Comparison of ENCODE assay signal across 14 cellular contexts in genomic region chr1:214514032-214514818, GRCh38. TPM values are rescaled to one million over a fixed set of nuclear protein-coding genes. Genes with fewer than 3 reads are reported as not detected.
DNase-seq lines count a peak whose midpoint lies in the region; ATAC-seq and TF ChIP-seq lines count a peak whose summit lies in the region.
"Had no signal": no experiment of that assay in that cellular context is flagged by ENCODE, and none has a peak within 500 bp of the region (broad histone marks: within the 10 kb centered on the region; RNA-seq: fewer than 3 reads in every experiment).

No MANE protein-coding gene starts in this region.

- no peak for TF ChIP-seq CTCF in choroid plexus epithelial cell (conservative IDR thresholded peaks at IDR 0.05; ENCODE audit: low read depth, low read length)
- no peak for TF ChIP-seq CTCF in neural progenitor cell (IDR thresholded peaks at IDR 0.05)

- peak overlapping the region; percentile 67 for H3K4me2 ChIP-seq in neural progenitor cell

- no peak overlapping the region for H3K27ac Mint-ChIP-seq in neural progenitor cell
- no peak overlapping the region for H3K27ac Mint-ChIP-seq in effector memory CD8-positive, alpha-beta T cell
- no peak overlapping the region for H3K27ac Mint-ChIP-seq in activated CD4-positive, alpha-beta T cell treated with anti-CD3 and anti-CD28 coated beads, Interleukin-2, amount 10 ng/mL, durations not matched to agents 24 days and 14 days
- H3K27ac Mint-ChIP-seq: T-helper 1 cell treated with Interleukin-12 subunit alpha and Interleukin-12 subunit beta and Interleukin-4 antibody, amounts not matched to agents 30 μg/mL and 1 μg/mL, for 36 hours had no signal

- H3K27me3 Mint-ChIP-seq in neural progenitor cell (ENCODE audit: insufficient read depth, low read depth): peaks cover 3% of the 10 kb centered on the region
- peaks cover 29 to 46% of the 10 kb centered on the region in 2 donors for H3K27me3 Mint-ChIP-seq in effector memory CD8-positive, alpha-beta T cell
- H3K27me3 Mint-ChIP-seq in activated CD4-positive, alpha-beta T cell treated with anti-CD3 and anti-CD28 coated beads, Interleukin-2, amount 10 ng/mL, durations not matched to agents 24 days and 14 days: peaks cover 3% of the 10 kb centered on the region

- DNase-seq in ELR (ENCODE audit: low read depth): peak; percentile 50
- DNase-seq in NCI-H1417 (lab: John Stamatoyannopoulos, UW): peak in 2 of 3 experiments; percentile 17 to 73
- DNase-seq in choroid plexus epithelial cell (ENCODE audit: low read depth): peak; percentile 73
- peak; percentile 55 for DNase-seq in neural progenitor cell (ENCODE audit: low spot score)
- no peak for DNase-seq in NCI-H128 (lab: John Stamatoyannopoulos, UW; ENCODE audit: unreplicated experiment)
- DNase-seq in GF-D8 (lab: John Stamatoyannopoulos, UW): no peak
- no peak for DNase-seq in effector memory CD8-positive, alpha-beta T cell
- no peak for DNase-seq in activated CD4-positive, alpha-beta T cell treated with anti-CD3 and anti-CD28 coated beads, Interleukin-2, amount 10 ng/mL, durations not matched to agents 24 days and 14 days
- DNase-seq: activated effector memory CD4-positive, alpha-beta T cell treated with anti-CD3 and anti-CD28 coated beads, Interleukin-2, amount 50 U/mL, for 16 hours; effector CD4-positive, alpha-beta T cell; kidney glomerular epithelial cell; NCI-H1105; stimulated activated naive CD4-positive, alpha-beta T cell treated with Interleukin-2 at 50 U/mL for 16 hours had no signal

- H3K27me3 ChIP-seq in neural progenitor cell: no peaks in the 10 kb centered on the region

- H3K4me3 ChIP-seq in choroid plexus epithelial cell (ENCODE audit: low read depth, low read length) (no peak overlapping the region), neural progenitor cell (peak overlapping the region; percentile 2)

- H3K36me3 Mint-ChIP-seq in neural progenitor cell: peaks cover 14% of the 10 kb centered on the region
- no peaks in the 10 kb centered on the region for H3K36me3 Mint-ChIP-seq in effector memory CD8-positive, alpha-beta T cell (ENCODE audit: insufficient read depth)
- no peaks in the 10 kb centered on the region for H3K36me3 Mint-ChIP-seq in activated CD4-positive, alpha-beta T cell treated with anti-CD3 and anti-CD28 coated beads, Interleukin-2, amount 10 ng/mL, durations not matched to agents 24 days and 14 days (ENCODE audit: low read depth)

- H4K20me1 ChIP-seq in neural progenitor cell (ENCODE audit: low read depth): no peaks in the 10 kb centered on the region

- H3K36me3 ChIP-seq in neural progenitor cell: peaks cover 7% of the 10 kb centered on the region

- no peak overlapping the region for H3K9ac ChIP-seq in neural progenitor cell

- H3K4me3 Mint-ChIP-seq in neural progenitor cell: peak overlapping the region; percentile 52
- no peak overlapping the region for H3K4me3 Mint-ChIP-seq in effector memory CD8-positive, alpha-beta T cell
- H3K4me3 Mint-ChIP-seq in activated CD4-positive, alpha-beta T cell treated with anti-CD3 and anti-CD28 coated beads, Interleukin-2, amount 10 ng/mL, durations not matched to agents 24 days and 14 days: no peak overlapping the region
- H3K4me3 Mint-ChIP-seq: T-helper 1 cell treated with Interleukin-12 subunit alpha and Interleukin-12 subunit beta and Interleukin-4 antibody, amounts not matched to agents 30 μg/mL and 1 μg/mL, for 36 hours had no signal

- H3K79me2 ChIP-seq in neural progenitor cell (ENCODE audit: low read depth): peaks cover 83% of the 10 kb centered on the region

- peaks cover 23% of the 10 kb centered on the region for H3K4me1 Mint-ChIP-seq in neural progenitor cell
- no peaks in the 10 kb centered on the region for H3K4me1 Mint-ChIP-seq in effector memory CD8-positive, alpha-beta T cell (ENCODE audit: low read depth in 2 of 2)
- H3K4me1 Mint-ChIP-seq in activated CD4-positive, alpha-beta T cell treated with anti-CD3 and anti-CD28 coated beads, Interleukin-2, amount 10 ng/mL, durations not matched to agents 24 days and 14 days: peaks cover 13% of the 10 kb centered on the region

- H3K27ac ChIP-seq in neural progenitor cell: peak overlapping the region; percentile 76

- peak overlapping the region; percentile 2 for H2AFZ ChIP-seq in neural progenitor cell (replicated peaks)

- peaks cover 35% of the 10 kb centered on the region for H3K4me1 ChIP-seq in neural progenitor cell

- peaks cover 24% of the 10 kb centered on the region for H3K9me3 Mint-ChIP-seq in neural progenitor cell
- no peaks in the 10 kb centered on the region for H3K9me3 Mint-ChIP-seq in effector memory CD8-positive, alpha-beta T cell
- H3K9me3 Mint-ChIP-seq in activated CD4-positive, alpha-beta T cell treated with anti-CD3 and anti-CD28 coated beads, Interleukin-2, amount 10 ng/mL, durations not matched to agents 24 days and 14 days: peaks cover 9% of the 10 kb centered on the region

- ATAC-seq in effector memory CD8-positive, alpha-beta T cell (replicated peaks): no peak

- no peaks in the 10 kb centered on the region for H3K9me3 ChIP-seq in neural progenitor cell (ENCODE audit: low read depth)

- intact Hi-C loops in activated CD4-positive, alpha-beta T cell treated with anti-CD3 and anti-CD28 coated beads, Interleukin-2, amount 10 ng/mL, durations not matched to agents 24 days and 14 days (cut with micrococcal nuclease): no loop called here

- H3F3A ChIP-seq in neural progenitor cell (ENCODE audit: low read depth): peaks cover 27% of the 10 kb centered on the region

RNA-seq across cellular contexts. Expression of gene PTPN14, which starts 37.2 kb away (rescaled TPM):
- 27.3 and 28.3 TPM in 2 replicates for total RNA-seq in neural progenitor cell (ENCODE audit: low replicate concordance)
- 29.7 and 29.9 TPM in 2 replicates for total RNA-seq in activated CD4-positive, alpha-beta T cell treated with anti-CD3 and anti-CD28 coated beads, Interleukin-2, amount 10 ng/mL, durations not matched to agents 24 days and 14 days

Comparison
In these comparisons a context has a peak if more than half of its experiments do, and no peak if none do; other contexts are left out.
1. DNase-seq: peak in ELR (single experiment), NCI-H1417 (2 of 3), choroid plexus epithelial cell (single experiment) and neural progenitor cell (single experiment); none in NCI-H128 (single experiment), GF-D8 (single experiment), effector memory CD8-positive, alpha-beta T cell (0 of 3) and activated CD4-positive, alpha-beta T cell treated with anti-CD3 and anti-CD28 coated beads, Interleukin-2, amount 10 ng/mL, durations not matched to agents 24 days and 14 days (single experiment).